ENCODE assay signal across 16 cellular contexts in genomic region chr6:22558288-22558882, GRCh38. TPM values are rescaled to one million over a fixed set of nuclear protein-coding genes. Genes with fewer than 3 reads are reported as not detected.
A peak's percentile ranks its signal among the peaks of the same experiment; 100 is the strongest.
DNase-seq lines count a peak whose midpoint lies in the region; ATAC-seq, FAIRE-seq and TF ChIP-seq lines count a peak whose summit lies in the region.
"Had no signal": no experiment of that assay in that cellular context is flagged by ENCODE, and none has a peak within 500 bp of the region (broad histone marks: within the 10 kb centered on the region; RNA-seq: fewer than 3 reads in every experiment).

No MANE protein-coding gene starts in this region.

- H4K8ac ChIP-seq in neuronal stem cell (ENCODE audit: low read depth, low read length), result no peak overlapping the region

- no peak overlapping the region for H2AK5ac ChIP-seq in neuronal stem cell (ENCODE audit: low read depth, low read length)

- SMC1A ChIA-PET in GM12878 (lab: Charles Lee; ENCODE audit: uncharacterized antibody, unreplicated experiment), result interaction anchor here (0.9 to 1.3 kb wide), 2 partner anchors 13 to 28 kb away, joined by 4 to 5 read pairs; no protein-coding TSS in a partner anchor

- TF ChIP-seq CTCF in GM12878 (IDR thresholded peaks at IDR 0.05 in 2 of 3, conservative IDR thresholded peaks at IDR 0.05 in 1 of 3; ENCODE audit: control insufficient read depth in 2 of 3, extremely low read depth in 1 of 3, insufficient read depth in 1 of 3, low read depth in 3 of 3, low read length in 3 of 3) (no peak), type B pancreatic cell (conservative IDR thresholded peaks at IDR 0.05) (no peak)

- RAD21 ChIA-PET in GM12878 (lab: Charles Lee; ENCODE audit: unreplicated experiment), result no interaction called here

- H3K27ac Mint-ChIP-seq in type B pancreatic cell, result no peak overlapping the region

- H3K9me3 ChIP-seq in GM12878 (replicated peaks; ENCODE audit: control insufficient read depth, insufficient read depth, low read length) (no peaks in the 10 kb centered on the region), neuronal stem cell (replicated peaks in 1 of 2; ENCODE audit: control insufficient read depth in 2 of 2, insufficient read depth in 1 of 2, low read depth in 1 of 2, low read length in 2 of 2) (no peaks in the 10 kb centered on the region)
- H3K9me3 ChIP-seq: BLaER1 treated with 17β-estradiol and CSF1 and Interleukin-3, amounts not matched to agents 10 nM and 100 nM; HAP-1 had no signal

- no peak overlapping the region for H2BK12ac ChIP-seq in neuronal stem cell (ENCODE audit: low read length)

- H3K4me3 Mint-ChIP-seq in type B pancreatic cell, result no peak overlapping the region

- no peak overlapping the region for H3K23ac ChIP-seq in neuronal stem cell (ENCODE audit: low read depth, low read length, poor library complexity)

- no peaks in the 10 kb centered on the region for H3K9me3 Mint-ChIP-seq in type B pancreatic cell

- H3K4me2 ChIP-seq in GM12878 (ENCODE audit: control insufficient read depth, insufficient read depth) (no peak overlapping the region), neuronal stem cell (ENCODE audit: insufficient read depth, low read length, poor library complexity, severe bottlenecking) (no peak overlapping the region)
- H3K4me2 ChIP-seq: BLaER1 treated with 17β-estradiol and CSF1 and Interleukin-3, amounts not matched to agents 10 nM and 100 nM had no signal

- no peaks in the 10 kb centered on the region for H3K79me2 ChIP-seq in GM12878 (ENCODE audit: control insufficient read depth, insufficient read depth, low read length)

- intact Hi-C loops in GM12878 (cut with micrococcal nuclease; ENCODE audit: unreplicated experiment), result no loop called here

- no peaks in the 10 kb centered on the region for H3K79me1 ChIP-seq in neuronal stem cell (ENCODE audit: low read depth, low read length)

- peaks cover 5% of the 10 kb centered on the region for H3K4me1 Mint-ChIP-seq in type B pancreatic cell (ENCODE audit: unreplicated experiment)

- H3K4me1 ChIP-seq in GM12878 (ENCODE audit: control insufficient read depth, insufficient read depth, low read length) (no peaks in the 10 kb centered on the region), neuronal stem cell (ENCODE audit: control insufficient read depth in 2 of 2, insufficient read depth in 1 of 2, low read depth in 1 of 2, low read length in 2 of 2) (no peaks in the 10 kb centered on the region)
- H3K4me1 ChIP-seq: BLaER1 treated with 17β-estradiol and CSF1 and Interleukin-3, amounts not matched to agents 10 nM and 100 nM; HAP-1 had no signal

- peak; percentile 15 for DNase-seq in HT-29 (ENCODE audit: low spot score)
- peak; percentile 49 for DNase-seq in M059J (ENCODE audit: low read depth)
- DNase-seq in GM12878 (ENCODE audit: low read depth, low spot score), result no peak
- DNase-seq in neuronal stem cell (ENCODE audit: low spot score), result no peak
- DNase-seq in GM19240 (ENCODE audit: insufficient read length, low spot score), result no peak
- no peak for DNase-seq in type B pancreatic cell (ENCODE audit: extremely low spot score, unreplicated experiment)
- DNase-seq: DMS 273 treated with DMSO at 0.1 percent for 48 hours, NCI-H1048, NCI-H1694, NCI-H345, NCI-H526 treated with DMSO at 0.1 percent for 48 hours, SHP77 had no signal

- no peaks in the 10 kb centered on the region for H3K27me3 ChIP-seq in GM12878 (replicated peaks in 1 of 2; ENCODE audit: control insufficient read depth in 2 of 2, insufficient read depth in 2 of 2, low read length in 1 of 2)
- H3K27me3 ChIP-seq in neuronal stem cell (ENCODE audit: control insufficient read depth in 3 of 3, insufficient read depth in 3 of 3, low read depth in 1 of 3, low read length in 3 of 3), result no peaks in the 10 kb centered on the region
- H3K27me3 ChIP-seq: BLaER1 treated with 17β-estradiol and CSF1 and Interleukin-3, amounts not matched to agents 10 nM and 100 nM had no signal

- no peak for TF ChIP-seq RAD21 in GM12878 (IDR thresholded peaks at IDR 0.05; ENCODE audit: insufficient read depth, low read depth, low read length)

- TF ChIP-seq EP300 in GM12878 (IDR thresholded peaks at IDR 0.05; ENCODE audit: borderline replicate concordance in 1 of 2, control insufficient read depth in 1 of 2, low read depth in 2 of 2, low read length in 2 of 2), result no peak

- H3K27me3 Mint-ChIP-seq in type B pancreatic cell, result no peaks in the 10 kb centered on the region

- POLR2A ChIA-PET in GM12878 (lab: Charles Lee), result no interaction called here

- no TSS peak for BruUV-seq in GM12878 (replicated peaks; lab: Mats Ljungman, UMichigan)

- FAIRE-seq in GM12878 (lab: Jason Lieb, UNC), result no peak
- FAIRE-seq: RCC 7860 had no signal

- no peak overlapping the region for H2BK5ac ChIP-seq in neuronal stem cell (ENCODE audit: low read length)

- 100% methylated on average over 1 of the region's 1 CpG for WGBS in GM12878 (ENCODE audit: insufficient coverage, insufficient replicate concordance, low lambda C conversion rate, missing lambda C conversion rate)
- no CpG with 5 or more reads among the region's 1 CpG for WGBS in neuronal stem cell (ENCODE audit: extremely low coverage in 2 of 2, insufficient read length in 2 of 2, insufficient replicate concordance in 1 of 2), 2 donors

- CTCF ChIA-PET in GM12878 (lab: Yijun Ruan, JAX), result interaction anchor here (0.7 to 0.8 kb wide), 3 partner anchors 9 to 14 kb away, joined by 3 to 4 read pairs (median 3); no protein-coding TSS in a partner anchor

- H3K4me3 ChIP-seq in GM12878, result no peak overlapping the region
- no peak overlapping the region for H3K4me3 ChIP-seq in neuronal stem cell (ENCODE audit: low read length in 2 of 2)
- H3K4me3 ChIP-seq: BLaER1 treated with 17β-estradiol and CSF1 and Interleukin-3, amounts not matched to agents 10 nM and 100 nM; HAP-1 had no signal

- no peaks in the 10 kb centered on the region for H3K36me3 Mint-ChIP-seq in type B pancreatic cell

- TF ChIP-seq POLR2A in GM12878 (IDR thresholded peaks at IDR 0.05; ENCODE audit: low read depth, low read length), result no peak

- in situ Hi-C loops in GM12878 (cut with MboI), result no loop called here

- H3K9ac ChIP-seq in GM12878 (ENCODE audit: control insufficient read depth, insufficient read depth, low read length) (no peak overlapping the region), neuronal stem cell (ENCODE audit: low read depth, low read length, poor library complexity) (no peak overlapping the region)
- H3K9ac ChIP-seq: BLaER1 treated with 17β-estradiol and CSF1 and Interleukin-3, amounts not matched to agents 10 nM and 100 nM had no signal

- ATAC-seq in GM12878 (no peak), GM18517 (IDR thresholded peaks at IDR 0.05; ENCODE audit: unreplicated experiment) (no peak)

- no peak overlapping the region for H3K18ac ChIP-seq in neuronal stem cell (ENCODE audit: low read length)

- H2BK15ac ChIP-seq in neuronal stem cell (ENCODE audit: low read length), result no peak overlapping the region

- no peak overlapping the region for H3K4ac ChIP-seq in neuronal stem cell (ENCODE audit: low read length)

- H2AFZ ChIP-seq in GM12878 (ENCODE audit: control insufficient read depth, low read depth, low read length) (no peak overlapping the region), neuronal stem cell (ENCODE audit: low read length) (peak overlapping the region; percentile 54)

- no peak overlapping the region for H3K14ac ChIP-seq in neuronal stem cell (ENCODE audit: low read length)

- no peak overlapping the region for H3K27ac ChIP-seq in GM12878 (ENCODE audit: control insufficient read depth, insufficient read depth)
- H3K27ac ChIP-seq in neuronal stem cell (replicated peaks; ENCODE audit: low read length), result no peak overlapping the region
- H3K27ac ChIP-seq: BLaER1 treated with 17β-estradiol and CSF1 and Interleukin-3, amounts not matched to agents 10 nM and 100 nM had no signal

- no peak overlapping the region for H2BK120ac ChIP-seq in neuronal stem cell (ENCODE audit: low read depth, low read length)

- H3K36me3 ChIP-seq in GM12878 (ENCODE audit: control insufficient read depth in 2 of 2, insufficient read depth in 2 of 2, low read length in 1 of 2) (no peaks in the 10 kb centered on the region), neuronal stem cell (replicated peaks in 1 of 2; ENCODE audit: control insufficient read depth in 2 of 2, insufficient read depth in 2 of 2, low read length in 2 of 2) (no peaks in the 10 kb centered on the region)
- H3K36me3 ChIP-seq: BLaER1 treated with 17β-estradiol and CSF1 and Interleukin-3, amounts not matched to agents 10 nM and 100 nM; HAP-1 had no signal

- H4K91ac ChIP-seq in neuronal stem cell (ENCODE audit: low read depth, low read length, poor library complexity), result no peak overlapping the region

- H4K20me1 ChIP-seq in GM12878 (ENCODE audit: control insufficient read depth, insufficient read depth), result no peaks in the 10 kb centered on the region
- H4K20me1 ChIP-seq: BLaER1 treated with 17β-estradiol and CSF1 and Interleukin-3, amounts not matched to agents 10 nM and 100 nM had no signal

TF ChIP-seq in GM12878, 131 proteins besides CTCF, POLR2A, EP300 and RAD21 (continues in another document):
- TF ChIP-seq ZNF24 (IDR thresholded peaks at IDR 0.05) (no peak), TCF7 (IDR thresholded peaks at IDR 0.05; ENCODE audit: borderline replicate concordance) (peak; percentile 65), JUNB (IDR thresholded peaks at IDR 0.05) (peak; percentile 11; the same call in 1 of the 2 replicates), ETV6 (conservative IDR thresholded peaks at IDR 0.05 in 1 of 2, IDR thresholded peaks at IDR 0.05 in 1 of 2; ENCODE audit: borderline replicate concordance in 1 of 2, low read depth in 1 of 2) (no peak)

RNA-seq across cellular contexts. Expression of gene HDGFL1, which starts 11.0 kb away (rescaled TPM):
- total RNA-seq in HT-29 (2014; rRNA removed; shearing (Covaris generic)), result not detected in 2 replicates
- total RNA-seq in M059J (2014; rRNA removed; shearing (Covaris generic)), result not detected in 2 replicates
- total RNA-seq in GM12878 (2013; cell fraction: nucleolus; rRNA removed), result 7.3 and 9.5 TPM in 2 replicates
- 0.33 and 0.51 TPM in 2 replicates for total RNA-seq in GM12878 (2014; rRNA removed)
- total RNA-seq in GM12878 (2014; rRNA removed; fragmentation: Illumina TruSeq; extraction: Trizol), result 0.27 and 0.51 TPM in 2 replicates
- total RNA-seq in GM12878 (2021), result 0.69 and 1.1 TPM in 2 replicates
- polyA plus RNA-seq in GM12878 (2011; ENCODE audit: low read depth), result 0.14 TPM
- 0.04 and 0.05 TPM in 2 replicates for polyA plus RNA-seq in GM12878 (2011; rRNA removed)
- polyA plus RNA-seq in GM12878 (2011; cell fraction: cytosol; rRNA removed), result 0.03 TPM in 1 of 2 replicates, not detected in the other
- polyA plus RNA-seq in GM12878 (2011; cell fraction: nucleus; rRNA removed), result not detected in 2 replicates
- 0.36 and 0.58 TPM in 2 replicates for polyA plus RNA-seq in GM12878 (2012)
- 0.44 and 0.68 TPM in 2 replicates for polyA plus RNA-seq in GM12878 (2014; fragmentation: Illumina TruSeq; extraction: Trizol)
- under 1 TPM; 0.03 to 0.11 TPM for polyA plus RNA-seq in GM12878 (2014; fragmentation: Nextera tagmentation; extraction: Ambion mirVana)
- polyA plus RNA-seq in GM12878 (2014; rRNA removed), result 0.27 and 0.77 TPM in 2 replicates
- under 1 TPM; 0.05 to 0.09 TPM for polyA plus RNA-seq in GM12878 (2016; fragmentation: Nextera tagmentation; extraction: Ambion mirVana)
- polyA minus RNA-seq in GM12878 (2011; rRNA and poly(A)+ RNA removed), result 0.15 TPM in 1 of 2 replicates, not detected in the other
- polyA minus RNA-seq in GM12878 (2011; cell fraction: cytosol; rRNA and poly(A)+ RNA removed), result not detected in 2 replicates
- polyA minus RNA-seq in GM12878 (2011; cell fraction: nucleus; rRNA and poly(A)+ RNA removed), result 0.24 and 0.48 TPM in 2 replicates
- not detected for polyA plus RNA-seq in neuronal stem cell (2013, experiment 1 of 2)
- not detected for polyA plus RNA-seq in neuronal stem cell (2013, experiment 2 of 2)
- not detected in 2 replicates for total RNA-seq in type B pancreatic cell (ENCODE audit: low replicate concordance)

Comparison
In these comparisons a context has a peak if more than half of its experiments do, and no peak if none do; other contexts are left out.
1. DNase-seq: peak in HT-29 (single experiment) and M059J (single experiment); none in GM12878 (single experiment), neuronal stem cell (single experiment), GM19240 (single experiment) and type B pancreatic cell (single experiment).